1 cellular context compared by ENCODE assay signal in genomic region chr11:94493146-94493442, GRCh38.
TF ChIP-seq lines count a peak whose summit lies in the region.

No MANE protein-coding gene starts in this region.

TF ChIP-seq in K562, 482 proteins besides CTCF, POLR2A, EP300 and RAD21:
- peak; percentile 97 to 98 for TF ChIP-seq MNT (conservative IDR thresholded peaks at IDR 0.05)
- TF ChIP-seq SPI1 (IDR thresholded peaks at IDR 0.05; ENCODE audit: borderline replicate concordance, low read depth, low read length) = 0 out of 2 replicates have a peak, but pooled peaks have one; percentile 19
- peak; percentile 62 to 86 for TF ChIP-seq FOXK2 (conservative IDR thresholded peaks at IDR 0.05 in 1 of 2, IDR thresholded peaks at IDR 0.05 in 1 of 2; ENCODE audit: low read depth in 2 of 2)
- no peak for TF ChIP-seq FUS (optimal IDR thresholded peaks at IDR 0.05; ENCODE audit: low read depth, low read length)
- no peak for TF ChIP-seq CBFA2T3 (IDR thresholded peaks at IDR 0.05)
- TF ChIP-seq AFF1 (IDR thresholded peaks at IDR 0.05; ENCODE audit: low read depth in 1 of 2, partially characterized antibody in 2 of 2) = peak in 1 of 2 experiments; percentile 17
- 0 out of 2 replicates have a peak, but pooled peaks have one; percentile 19 for TF ChIP-seq HDAC2 (IDR thresholded peaks at IDR 0.05)
- TF ChIP-seq FOXA3 (CRISPR knock-in tag; conservative IDR thresholded peaks at IDR 0.05 in 1 of 2, IDR thresholded peaks at IDR 0.05 in 1 of 2) = 0 out of 4 replicates have a peak, but pooled peaks of 1 of the 2 experiments have one; percentile 23
- 0 out of 2 replicates have a peak, but pooled peaks have one; percentile 34 for TF ChIP-seq ZNF589 (CRISPR knock-in tag; IDR thresholded peaks at IDR 0.05; ENCODE audit: low read depth)
- TF ChIP-seq TOE1 (IDR thresholded peaks at IDR 0.05; ENCODE audit: borderline replicate concordance) = 0 out of 2 replicates have a peak, but pooled peaks have one; percentile 18
- TF ChIP-seq TOE1 (CRISPR knock-in tag; IDR thresholded peaks at IDR 0.05; ENCODE audit: borderline replicate concordance, low read depth) = no peak
TF ChIP-seq in K562: peak in this region for 8.
